ENCODE assay signal across 8 cellular contexts in genomic region chr19:49818691-49819331, GRCh38. TPM values are rescaled to one million over a fixed set of nuclear protein-coding genes. Genes with fewer than 3 reads are reported as not detected.
DNase-seq lines count a peak whose midpoint lies in the region; ATAC-seq, FAIRE-seq and TF ChIP-seq lines count a peak whose summit lies in the region.

No MANE protein-coding gene starts in this region.

- H3K4me1 ChIP-seq in esophagus muscularis mucosa (peaks cover 33 to 36% (median 35%) of the 10 kb centered on the region in 4 donors), psoas muscle (peaks cover 20% of the 10 kb centered on the region)

- TF ChIP-seq EP300 in esophagus muscularis mucosa (IDR thresholded peaks at IDR 0.05), result no peak

- no peak for TF ChIP-seq POLR2A in esophagus muscularis mucosa (IDR thresholded peaks at IDR 0.05; ENCODE audit: low read depth)

- H3K9me3 ChIP-seq in esophagus muscularis mucosa (no peaks in the 10 kb centered on the region), psoas muscle (no peaks in the 10 kb centered on the region)

- 22% methylated on average over 13 of the region's 14 CpGs for WGBS in esophagus muscularis mucosa
- WGBS in psoas muscle, 3 donors, result 15 to 20% (median 20%) methylated on average over 14 of the region's 14 CpGs

- ATAC-seq in psoas muscle, result no peak
- no peak for ATAC-seq in GM18519 (IDR thresholded peaks at IDR 0.05; ENCODE audit: low FRiP score, unreplicated experiment)
- no peak for ATAC-seq in HG02938 (IDR thresholded peaks at IDR 0.05; ENCODE audit: unreplicated experiment)
- no peak for ATAC-seq in HG03442 (IDR thresholded peaks at IDR 0.05; ENCODE audit: unreplicated experiment)

- H3K27me3 ChIP-seq in esophagus muscularis mucosa (no peaks in the 10 kb centered on the region), psoas muscle (ENCODE audit: insufficient read depth in 3 of 3, low read length in 2 of 3) (no peaks in the 10 kb centered on the region)

- H3K27ac ChIP-seq in esophagus muscularis mucosa (replicated peaks in 1 of 4), result peak overlapping the region; percentile 94 to 97 (median 96)
- H3K27ac ChIP-seq in psoas muscle, result peak overlapping the region; percentile 92

- no peak for DNase-seq in GM12865 (ENCODE audit: low read depth)
- peak; percentile 18 for DNase-seq in RPMI8226
- DNase-seq in esophagus muscularis mucosa (ENCODE audit: extremely low spot score), result no peak
- DNase-seq in psoas muscle, result no peak
- DNase-seq in D721Med (ENCODE audit: insufficient read length, low spot score), result no peak

- peak overlapping the region; percentile 82 for H3K4me3 ChIP-seq in GM12865 (ENCODE audit: low read depth, low read length)
- peak overlapping the region; percentile 62 to 93 (median 79) for H3K4me3 ChIP-seq in esophagus muscularis mucosa
- H3K4me3 ChIP-seq in psoas muscle, result peak overlapping the region; percentile 91

- no peak for FAIRE-seq in D721Med (lab: Jason Lieb, UNC)

- H3K36me3 ChIP-seq in esophagus muscularis mucosa, result peaks cover 7 to 26% (median 15%) of the 10 kb centered on the region in 4 donors
- peaks cover 0 to 36% of the 10 kb centered on the region in 2 donors for H3K36me3 ChIP-seq in psoas muscle (ENCODE audit: insufficient read depth in 1 of 2, low read depth in 1 of 2)

- intact Hi-C loops in esophagus muscularis mucosa (cut with DNase I), result loop anchor here (5.0 kb wide), 1 partner anchor 33 kb away; the partner anchor contains the start of gene PTOV1
- intact Hi-C loops in psoas muscle (cut with DNase I), result loop anchor here (2.0 to 10.0 kb wide), 5 partner anchors 14 to 324 kb away; partner anchors contain the start of genes PRMT1 (in 1 of the 2), PTOV1 (in 1 of the 2) and RPS11 (in 1 of the 2)

- TF ChIP-seq CTCF in GM12865 (IDR thresholded peaks at IDR 0.05; ENCODE audit: insufficient read depth, low read depth, low read length, missing control alignments) (no peak), esophagus muscularis mucosa (IDR thresholded peaks at IDR 0.05) (no peak), psoas muscle (IDR thresholded peaks at IDR 0.05) (no peak), D721Med (IDR thresholded peaks at IDR 0.05; ENCODE audit: insufficient read depth, missing control alignments) (no peak)

RNA-seq across cellular contexts. Expression of gene MED25, which starts 0.7 kb away (rescaled TPM):
- total RNA-seq in esophagus muscularis mucosa (10 to 100 TPM; 22.5 to 36.0 (median 34.1) TPM), psoas muscle (10 to 100 TPM; 43.0 to 97.8 (median 69.7) TPM)
- 100 to 1,000 TPM in 1 of 3 donors, 10 to 100 TPM in 2; 24.5 to 125 (median 92.5) TPM for polyA plus RNA-seq in psoas muscle

RNA-seq across cellular contexts. Expression of gene FUZ, which starts 5.7 kb away (rescaled TPM):
- 10 to 100 TPM; 14.1 to 38.0 (median 23.4) TPM for total RNA-seq in esophagus muscularis mucosa
- total RNA-seq in psoas muscle, result 10 to 100 TPM; 20.9 to 33.7 (median 25.2) TPM
- 10 to 100 TPM; 15.9 to 38.8 (median 28.6) TPM for polyA plus RNA-seq in psoas muscle

RNA-seq across cellular contexts. Expression of gene PTOV1, which starts 32.1 kb away (rescaled TPM):
- total RNA-seq in esophagus muscularis mucosa, result 100 to 1,000 TPM in 1 of 4 donors, 10 to 100 TPM in 3; 60.5 to 102 (median 84.4) TPM
- 100 to 1,000 TPM in 3 of 4 donors, 10 to 100 TPM in 1; 93.2 to 189 (median 151) TPM for total RNA-seq in psoas muscle
- 100 to 1,000 TPM in 2 of 3 donors, 10 to 100 TPM in 1; 72.1 to 122 (median 106) TPM for polyA plus RNA-seq in psoas muscle

RNA-seq across cellular contexts. Expression of gene PNKP, which starts 48.6 kb away (rescaled TPM):
- total RNA-seq in esophagus muscularis mucosa, result 10 to 100 TPM; 21.4 to 43.7 (median 27.8) TPM
- total RNA-seq in psoas muscle, result 10 to 100 TPM; 20.6 to 28.2 (median 23.9) TPM
- polyA plus RNA-seq in psoas muscle, result 10 to 100 TPM; 16.7 to 31.9 (median 18.2) TPM

RNA-seq across cellular contexts. Expression of gene AP2A1, which starts 52.0 kb away (rescaled TPM):
- total RNA-seq in esophagus muscularis mucosa (100 to 1,000 TPM in 1 of 4 donors, 10 to 100 TPM in 3; 56.9 to 114 (median 87.8) TPM), psoas muscle (100 to 1,000 TPM in 1 of 4 donors, 10 to 100 TPM in 3; 79.1 to 102 (median 84.3) TPM)
- 10 to 100 TPM; 58.2 to 81.7 (median 69.6) TPM for polyA plus RNA-seq in psoas muscle
